13 cellular contexts compared by ENCODE assay signal in the genomic region with DNA sequence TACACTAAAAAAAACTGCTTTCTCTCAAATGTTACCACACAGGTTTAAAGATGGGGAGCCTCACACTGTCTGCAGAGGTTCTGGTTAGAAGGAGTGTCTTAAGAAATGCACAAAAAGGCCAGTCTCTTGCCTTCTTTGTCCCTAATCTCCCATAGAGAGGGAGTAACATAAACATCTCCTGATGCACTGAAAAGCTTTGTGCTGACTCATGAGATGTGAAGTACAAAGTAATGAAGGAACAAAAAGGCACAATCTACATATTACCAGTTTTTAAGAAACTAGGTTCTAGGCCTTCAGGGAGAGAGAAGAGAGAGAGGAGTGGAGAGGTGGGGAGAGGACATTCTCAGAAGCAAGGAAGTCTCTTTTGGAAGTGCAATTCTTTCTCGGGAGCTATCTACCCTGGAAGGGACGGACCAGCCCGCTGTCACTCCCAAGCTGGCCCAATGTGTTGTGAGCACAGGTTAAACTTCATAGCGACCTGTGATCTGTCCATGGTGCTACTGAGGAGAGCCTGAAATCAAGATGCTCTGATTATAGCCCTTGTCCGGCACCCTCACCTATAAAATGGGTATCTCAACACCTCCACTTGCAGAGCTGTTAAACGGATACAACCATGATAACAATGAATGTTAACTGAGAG.
DNase-seq lines count a peak whose midpoint lies in the region; ATAC-seq, FAIRE-seq and TF ChIP-seq lines count a peak whose summit lies in the region.
"Had no signal": no experiment of that assay in that cellular context is flagged by ENCODE, and none has a peak within 500 bp of the region (broad histone marks: within the 10 kb centered on the region; RNA-seq: fewer than 3 reads in every experiment).

No MANE protein-coding gene starts in this region.

- ATAC-seq in GM18520 (IDR thresholded peaks at IDR 0.05; ENCODE audit: unreplicated experiment) = no peak
- no peak for ATAC-seq in GM18907 (IDR thresholded peaks at IDR 0.05; ENCODE audit: unreplicated experiment)
- ATAC-seq: naive thymus-derived CD8-positive, alpha-beta T cell had no signal

- in situ Hi-C loops in Caki2 (cut with HindIII; ENCODE audit: low pct_unique_long_range_greater_than_20kb, low sequenced_read_pairs) = no loop called here

- no peak overlapping the region for H3K4me3 ChIP-seq in bronchial epithelial cell (ENCODE audit: low read depth, low read length)
- H3K4me3 ChIP-seq: skin epidermis, vagina had no signal

- H3K27me3 ChIP-seq in bronchial epithelial cell (ENCODE audit: control insufficient read depth, insufficient read depth, low read length) = no peaks in the 10 kb centered on the region
- H3K27me3 ChIP-seq: vagina had no signal

- peak; percentile 15 for DNase-seq in Caki2 (ENCODE audit: low read depth)
- peak; percentile 26 for DNase-seq in M059J (ENCODE audit: low read depth)
- peak; percentile 35 for DNase-seq in bronchial epithelial cell (ENCODE audit: low read depth)
- DNase-seq in kidney tubule cell (ENCODE audit: low spot score) = peak; percentile 11
- no peak for DNase-seq in NK-92 (lab: John Stamatoyannopoulos, UW; ENCODE audit: unreplicated experiment)
- DNase-seq in NCI-H187 treated with DMSO at 0.1 percent for 48 hours (lab: John Stamatoyannopoulos, UW) = no peak
- DNase-seq: effector CD4-positive, alpha-beta T cell; naive thymus-derived CD8-positive, alpha-beta T cell; NCI-H1930 had no signal

- H3K36me3 ChIP-seq in bronchial epithelial cell (ENCODE audit: control insufficient read depth, insufficient read depth, low read length) = no peaks in the 10 kb centered on the region
- H3K36me3 ChIP-seq: vagina had no signal

- no peak for TF ChIP-seq CTCF in bronchial epithelial cell (IDR thresholded peaks at IDR 0.05; ENCODE audit: insufficient read depth, low read length, severe bottlenecking)

- no peak for FAIRE-seq in bronchial epithelial cell (lab: Jason Lieb, UNC)

Comparison
In these comparisons a context has a peak if more than half of its experiments do, and no peak if none do; other contexts are left out.
1. DNase-seq: peak in Caki2 (single experiment), M059J (single experiment), bronchial epithelial cell (single experiment) and kidney tubule cell (single experiment); none in NK-92 (single experiment) and NCI-H187 treated with DMSO at 0.1 percent for 48 hours (single experiment).